In genomic region chr10:127695431-127695830, GRCh38 we compare ENCODE assay signal across 18 cellular contexts. TPM values are rescaled to one million over a fixed set of nuclear protein-coding genes. Genes with fewer than 3 reads are reported as not detected.
A peak's percentile ranks its signal among the peaks of the same experiment; 100 is the strongest.
DNase-seq lines count a peak whose midpoint lies in the region; TF ChIP-seq lines count a peak whose summit lies in the region.
"Had no signal": no experiment of that assay in that cellular context is flagged by ENCODE, and none has a peak within 500 bp of the region (broad histone marks: within the 10 kb centered on the region; RNA-seq: fewer than 3 reads in every experiment).

No MANE protein-coding gene starts in this region.

- no peak for TF ChIP-seq POLR2A in esophagus squamous epithelium (IDR thresholded peaks at IDR 0.05)

- H3K27me3 Mint-ChIP-seq in endodermal cell (ENCODE audit: insufficient read depth), result peaks cover 3% of the 10 kb centered on the region
- H3K27me3 Mint-ChIP-seq: CD4-positive, CD25-positive, alpha-beta regulatory T cell had no signal

- DNase-seq in endodermal cell (peak; percentile 65), iPS-NIHi7 (ENCODE audit: extremely low spot score) (peak; percentile 32), esophagus squamous epithelium (lab: John Stamatoyannopoulos, UW) (no peak), posterior vena cava (ENCODE audit: low spot score) (no peak), hypothalamus (lab: John Stamatoyannopoulos, UW) (no peak)
- DNase-seq: ACHN; BE2C; C1 segment of cervical spinal cord; CD4-positive, CD25-positive, alpha-beta regulatory T cell; CD8-positive, alpha-beta memory T cell; COR-L47; DMS 273 treated with DMSO at 0.1 percent for 48 hours; DMS53; DND-41; EL; GM23248; H9 had no signal

- H3K4me1 Mint-ChIP-seq in endodermal cell, result peaks cover 14% of the 10 kb centered on the region
- H3K4me1 Mint-ChIP-seq: CD4-positive, CD25-positive, alpha-beta regulatory T cell; CD8-positive, alpha-beta memory T cell had no signal

- H3K36me3 ChIP-seq in HUES48 (ENCODE audit: control insufficient read depth, insufficient read depth, low read length), result no peaks in the 10 kb centered on the region
- no peaks in the 10 kb centered on the region for H3K36me3 ChIP-seq in endodermal cell (ENCODE audit: control insufficient read depth, insufficient read depth, low read length)
- H3K36me3 ChIP-seq in esophagus squamous epithelium, result no peaks in the 10 kb centered on the region
- H3K36me3 ChIP-seq: BE2C had no signal

- no peaks in the 10 kb centered on the region for H3K9me3 Mint-ChIP-seq in endodermal cell
- H3K9me3 Mint-ChIP-seq: H9 had no signal

- no peak overlapping the region for H3K27ac Mint-ChIP-seq in endodermal cell
- H3K27ac Mint-ChIP-seq: CD4-positive, CD25-positive, alpha-beta regulatory T cell; CD8-positive, alpha-beta memory T cell; H9 had no signal

- 53 to 83% methylated on average over 2 to 4 of the region's 4 CpGs for WGBS in endodermal cell (ENCODE audit: insufficient coverage in 1 of 2, insufficient read length in 1 of 2), 2 experiments
- WGBS in esophagus squamous epithelium, 2 donors, result 54% methylated on average over 4 of the region's 4 CpGs

- H3K27me3 ChIP-seq in HUES48 (ENCODE audit: control insufficient read depth, insufficient read depth, low read length) (no peaks in the 10 kb centered on the region), endodermal cell (ENCODE audit: control insufficient read depth, insufficient read depth, low read length, poor library complexity, severe bottlenecking) (no peaks in the 10 kb centered on the region), esophagus squamous epithelium (peaks cover 0 to 4% (median 0%) of the 10 kb centered on the region in 4 donors)
- H3K27me3 ChIP-seq: BE2C had no signal

- H3K27ac ChIP-seq in HUES48 (ENCODE audit: low read depth, low read length), result peak overlapping the region; percentile 7
- H3K27ac ChIP-seq in endodermal cell (ENCODE audit: low read depth, low read length), result no peak overlapping the region
- H3K27ac ChIP-seq in esophagus squamous epithelium, result no peak overlapping the region
- H3K27ac ChIP-seq: GM23248 had no signal

- intact Hi-C loops in esophagus squamous epithelium (cut with DNase I), result no loop called here
- intact Hi-C loops in posterior vena cava (cut with DNase I), result no loop called here

- no peaks in the 10 kb centered on the region for H3K36me3 Mint-ChIP-seq in endodermal cell (ENCODE audit: low read depth)
- H3K36me3 Mint-ChIP-seq: CD4-positive, CD25-positive, alpha-beta regulatory T cell; CD8-positive, alpha-beta memory T cell had no signal

- H3K9me3 ChIP-seq in HUES48 (ENCODE audit: control insufficient read depth, insufficient read depth, low read length), result no peaks in the 10 kb centered on the region
- H3K9me3 ChIP-seq in endodermal cell (ENCODE audit: control insufficient read depth, low read length), result no peaks in the 10 kb centered on the region
- H3K9me3 ChIP-seq in esophagus squamous epithelium, result no peaks in the 10 kb centered on the region
- H3K9me3 ChIP-seq: BE2C had no signal

- no peak overlapping the region for H3K4me3 Mint-ChIP-seq in endodermal cell
- H3K4me3 Mint-ChIP-seq: CD4-positive, CD25-positive, alpha-beta regulatory T cell; CD8-positive, alpha-beta memory T cell; H9 had no signal

- H3K4me1 ChIP-seq in HUES48 (ENCODE audit: control insufficient read depth, insufficient read depth, low read length) (peaks cover 17% of the 10 kb centered on the region), endodermal cell (ENCODE audit: control insufficient read depth, insufficient read depth, low read length) (no peaks in the 10 kb centered on the region), esophagus squamous epithelium (no peaks in the 10 kb centered on the region)
- H3K4me1 ChIP-seq: BE2C had no signal

- H3K4me3 ChIP-seq in HUES48 (ENCODE audit: low read depth, low read length) (no peak overlapping the region; the same call in 1 of the 2 replicates), endodermal cell (ENCODE audit: low read length) (no peak overlapping the region), esophagus squamous epithelium (no peak overlapping the region)
- H3K4me3 ChIP-seq: GM23248 had no signal

- H3K9ac ChIP-seq in HUES48 (ENCODE audit: low read depth, low read length) (no peak overlapping the region), endodermal cell (ENCODE audit: extremely low read depth, low read length, poor library complexity, severe bottlenecking) (no peak overlapping the region)
- H3K9ac ChIP-seq: GM23248 had no signal

- no peak for TF ChIP-seq CTCF in endodermal cell (conservative IDR thresholded peaks at IDR 0.05)
- no peak for TF ChIP-seq CTCF in esophagus squamous epithelium (IDR thresholded peaks at IDR 0.05)

RNA-seq across cellular contexts. Expression of gene FOXI2, which starts 41.6 kb away (rescaled TPM):
- total RNA-seq in endodermal cell, result 10 to 100 TPM in 1 of 2 donors, 1 to 10 TPM in 1; 1.0 to 14.8 TPM
- 1.3 TPM for polyA plus RNA-seq in endodermal cell (2013, experiment 1 of 2)
- polyA plus RNA-seq in endodermal cell (2013, experiment 2 of 2), result 1.3 TPM
- 1 to 10 TPM in 1 of 4 donors, under 1 TPM in 3; 0.12 to 1.5 (median 0.56) TPM for total RNA-seq in esophagus squamous epithelium
- under 1 TPM; 0.14 TPM for total RNA-seq in posterior vena cava
- total RNA-seq: CD4-positive, CD25-positive, alpha-beta regulatory T cell; CD8-positive, alpha-beta memory T cell; GM23248 had no signal
- polyA plus RNA-seq: CD4-positive, CD25-positive, alpha-beta regulatory T cell; CD8-positive, alpha-beta memory T cell; GM23248 had no signal

Comparison
In these comparisons a context has a peak if more than half of its experiments do, and no peak if none do; other contexts are left out.
1. DNase-seq: peak in endodermal cell (single experiment) and iPS-NIHi7 (single experiment); none in esophagus squamous epithelium (single experiment), posterior vena cava (single experiment) and hypothalamus (0 of 51).